8 cellular contexts compared by ENCODE assay signal in genomic region chr10:125159932-125160855, GRCh38. TPM values are rescaled to one million over a fixed set of nuclear protein-coding genes. Genes with fewer than 3 reads are reported as not detected.
DNase-seq lines count a peak whose midpoint lies in the region; ATAC-seq lines count a peak whose summit lies in the region.

Gene CTBP2, minus strand, starts transcription at chr10:125160563.

- peak within 1 kb of the TSS; percentile 97 for H2BK5ac ChIP-seq in neuronal stem cell (ENCODE audit: low read length)

- no peaks in the 10 kb centered on the region for H3K4me1 Mint-ChIP-seq in activated naive CD8-positive, alpha-beta T cell treated with anti-CD3 and anti-CD28 coated beads for 36 hours

- peak within 1 kb of the TSS; percentile 53 for H3K4me3 Mint-ChIP-seq in activated naive CD8-positive, alpha-beta T cell treated with anti-CD3 and anti-CD28 coated beads for 36 hours

- H3K9me3 Mint-ChIP-seq in activated naive CD8-positive, alpha-beta T cell treated with anti-CD3 and anti-CD28 coated beads for 36 hours: no peaks in the 10 kb centered on the region

- H2BK12ac ChIP-seq in neuronal stem cell (ENCODE audit: low read length): peak within 1 kb of the TSS; percentile 19

- no peak within 1 kb of the TSS for H4K91ac ChIP-seq in neuronal stem cell (ENCODE audit: low read depth, low read length, poor library complexity)

- H3K27ac Mint-ChIP-seq in activated naive CD8-positive, alpha-beta T cell treated with anti-CD3 and anti-CD28 coated beads for 36 hours: no peak within 1 kb of the TSS

- H3K18ac ChIP-seq in neuronal stem cell (ENCODE audit: low read length): peak within 1 kb of the TSS; percentile 98

- H3K36me3 Mint-ChIP-seq in activated naive CD8-positive, alpha-beta T cell treated with anti-CD3 and anti-CD28 coated beads for 36 hours: no peaks in the 10 kb centered on the region

- peak within 1 kb of the TSS; percentile 84 for H2BK120ac ChIP-seq in neuronal stem cell (ENCODE audit: low read depth, low read length)

- H3K4me2 ChIP-seq in neuronal stem cell (ENCODE audit: insufficient read depth, low read length, poor library complexity, severe bottlenecking): peak within 1 kb of the TSS; percentile 91

- H3K27me3 ChIP-seq in MG63 (no peaks in the 10 kb centered on the region), neuronal stem cell (ENCODE audit: control insufficient read depth in 3 of 3, insufficient read depth in 3 of 3, low read depth in 1 of 3, low read length in 3 of 3) (no peaks in the 10 kb centered on the region)

- H3K14ac ChIP-seq in neuronal stem cell (ENCODE audit: low read length): peak within 1 kb of the TSS; percentile 32

- DNase-seq in ELR (ENCODE audit: low read depth): peak; percentile 69
- DNase-seq in MG63: peak; percentile 61
- no peak for DNase-seq in activated naive CD8-positive, alpha-beta T cell treated with anti-CD3 and anti-CD28 coated beads for 36 hours
- peak; percentile 85 for DNase-seq in Right ventricle myocardium inferior (ENCODE audit: missing footprints)
- peak; percentile 51 for DNase-seq in neuronal stem cell (ENCODE audit: low spot score)
- no peak for DNase-seq in stimulated activated CD4-positive, alpha-beta T cell treated with anti-CD3 and anti-CD28 coated beads, Interleukin-2, amount 100 ng/mL, for 24 hours
- no peak for DNase-seq in NCI-H1694 treated with DMSO at 0.1 percent for 48 hours (lab: John Stamatoyannopoulos, UW)

- H3K4me3 ChIP-seq in MG63 (peak within 1 kb of the TSS; percentile 72), neuronal stem cell (ENCODE audit: low read length in 2 of 2) (peak within 1 kb of the TSS; percentile 84 to 98)

- peaks cover 66% of the 10 kb centered on the region for H3K27me3 Mint-ChIP-seq in activated naive CD8-positive, alpha-beta T cell treated with anti-CD3 and anti-CD28 coated beads for 36 hours

- H3K4ac ChIP-seq in neuronal stem cell (ENCODE audit: low read length): peak within 1 kb of the TSS; percentile 47

- H3K36me3 ChIP-seq in MG63: peaks cover 14% of the 10 kb centered on the region
- no peaks in the 10 kb centered on the region for H3K36me3 ChIP-seq in neuronal stem cell (replicated peaks in 1 of 2; ENCODE audit: control insufficient read depth in 2 of 2, insufficient read depth in 2 of 2, low read length in 2 of 2)

- peak within 1 kb of the TSS; percentile 96 for H2AFZ ChIP-seq in neuronal stem cell (ENCODE audit: low read length)

- peak within 1 kb of the TSS; percentile 65 for H3K23ac ChIP-seq in neuronal stem cell (ENCODE audit: low read depth, low read length, poor library complexity)

- no peak within 1 kb of the TSS for H4K8ac ChIP-seq in neuronal stem cell (ENCODE audit: low read depth, low read length)

- no CpG with 5 or more reads among the region's 103 CpGs for WGBS in neuronal stem cell (ENCODE audit: extremely low coverage in 2 of 2, insufficient read length in 2 of 2, insufficient replicate concordance in 1 of 2), 2 donors

- intact Hi-C loops in Right ventricle myocardium inferior (cut with DNase I): loop anchor here (1.0 to 5.0 kb wide), 4 partner anchors 77 to 173 kb away; no protein-coding TSS in a partner anchor

- peak within 1 kb of the TSS; percentile 75 for H2BK15ac ChIP-seq in neuronal stem cell (ENCODE audit: low read length)

- H3K27ac ChIP-seq in neuronal stem cell (replicated peaks; ENCODE audit: low read length): peak within 1 kb of the TSS; percentile 100

- H3K9ac ChIP-seq in neuronal stem cell (ENCODE audit: low read depth, low read length, poor library complexity): peak within 1 kb of the TSS; percentile 91

- peak within 1 kb of the TSS; percentile 79 for H2AK5ac ChIP-seq in neuronal stem cell (ENCODE audit: low read depth, low read length)

- peaks cover 18 to 26% of the 10 kb centered on the region in 2 donors for H3K4me1 ChIP-seq in neuronal stem cell (ENCODE audit: control insufficient read depth in 2 of 2, insufficient read depth in 1 of 2, low read depth in 1 of 2, low read length in 2 of 2)

- no peaks in the 10 kb centered on the region for H3K79me1 ChIP-seq in neuronal stem cell (ENCODE audit: low read depth, low read length)

- H3K9me3 ChIP-seq in MG63: no peaks in the 10 kb centered on the region
- H3K9me3 ChIP-seq in neuronal stem cell (replicated peaks in 1 of 2; ENCODE audit: control insufficient read depth in 2 of 2, insufficient read depth in 1 of 2, low read depth in 1 of 2, low read length in 2 of 2): no peaks in the 10 kb centered on the region

- ATAC-seq in Right ventricle myocardium inferior (peak; percentile 34), HG02763 (IDR thresholded peaks at IDR 0.05; ENCODE audit: unreplicated experiment) (no peak)

RNA-seq across cellular contexts. Expression of gene CTBP2, which starts in this region (rescaled TPM):
- 58.1 and 88.7 TPM in 2 replicates for total RNA-seq in MG63 (2014; rRNA removed; shearing (Covaris generic); ENCODE audit: low replicate concordance)
- under 1 TPM in 1 of 2 experiments, not detected in 1; 0.25 TPM for total RNA-seq in activated naive CD8-positive, alpha-beta T cell treated with anti-CD3 and anti-CD28 coated beads for 36 hours
- total RNA-seq in Right ventricle myocardium inferior: 31.3 TPM
- 55.2 TPM for polyA plus RNA-seq in neuronal stem cell (2013, experiment 1 of 2)
- 52.9 TPM for polyA plus RNA-seq in neuronal stem cell (2013, experiment 2 of 2)

Comparison
In these comparisons a context has a peak if more than half of its experiments do, and no peak if none do; other contexts are left out.
1. RNA of gene CTBP2 (total RNA-seq): 58.1 to 88.7 TPM in MG63 and 31.3 TPM in Right ventricle myocardium inferior (single experiment); 0.25 TPM in activated naive CD8-positive, alpha-beta T cell treated with anti-CD3 and anti-CD28 coated beads for 36 hours; every median in the first group is over 10 times any median in the second.
2. DNase-seq: peak in ELR (single experiment), MG63 (single experiment), Right ventricle myocardium inferior (single experiment) and neuronal stem cell (single experiment); none in activated naive CD8-positive, alpha-beta T cell treated with anti-CD3 and anti-CD28 coated beads for 36 hours (single experiment), stimulated activated CD4-positive, alpha-beta T cell treated with anti-CD3 and anti-CD28 coated beads, Interleukin-2, amount 100 ng/mL, for 24 hours (0 of 2) and NCI-H1694 treated with DMSO at 0.1 percent for 48 hours (single experiment).